In genomic region chrX:56995271-56995994, GRCh38 we compare ENCODE assay signal across 8 cellular contexts.
A peak's percentile ranks its signal among the peaks of the same experiment; 100 is the strongest.
DNase-seq lines count a peak whose midpoint lies in the region; ATAC-seq and TF ChIP-seq lines count a peak whose summit lies in the region.

TSS of gene SPIN3 (minus strand) at chrX:56995541. CDS start at chrX:56994947, 594 bp downstream.

- peak within 1 kb of the TSS; percentile 56 for H3K27ac ChIP-seq in epithelial cell of prostate

- DNase-seq in Ammon's horn (ENCODE audit: low spot score) = peak; percentile 77
- DNase-seq in NCI-H82 treated with DMSO at 0.1 percent for 48 hours (lab: John Stamatoyannopoulos, UW; ENCODE audit: unreplicated experiment) = peak; percentile 81
- peak; percentile 30 for DNase-seq in activated T-cell treated with anti-CD3 and anti-CD28 coated beads for 1 hour (ENCODE audit: low read depth)
- no peak for DNase-seq in epithelial cell of prostate (ENCODE audit: low read depth, low spot score)
- peak; percentile 56 for DNase-seq in midbrain (lab: John Stamatoyannopoulos, UW)
- DNase-seq in stimulated activated CD8-positive, alpha-beta memory T cell treated with anti-CD3 and anti-CD28 coated beads, Interleukin-15, amount 100 ng/mL, for 24 hours (ENCODE audit: low read depth) = peak; percentile 16

- ATAC-seq in HG03280 (IDR thresholded peaks at IDR 0.05; ENCODE audit: unreplicated experiment) = peak; percentile 99

- peak; percentile 68 for TF ChIP-seq POLR2A in GM19193 (IDR thresholded peaks at IDR 0.05; ENCODE audit: extremely low read depth, insufficient read depth, insufficient read length)
